12 cellular contexts compared by ENCODE assay signal in genomic region chr16:49000594-49000993, GRCh38.
DNase-seq lines count a peak whose midpoint lies in the region; ATAC-seq and TF ChIP-seq lines count a peak whose summit lies in the region.
"Had no signal": no experiment of that assay in that cellular context is flagged by ENCODE, and none has a peak within 500 bp of the region (broad histone marks: within the 10 kb centered on the region; RNA-seq: fewer than 3 reads in every experiment).

No MANE protein-coding gene starts in this region.

- H3K4me3 Mint-ChIP-seq in activated CD8-positive, alpha-beta T cell treated with anti-CD3 and anti-CD28 coated beads for 36 hours: no peak overlapping the region
- no peak overlapping the region for H3K4me3 Mint-ChIP-seq in activated CD8-positive, alpha-beta T cell treated with anti-CD3 and anti-CD28 coated beads, Interleukin-2, amount 10 ng/mL, durations not matched to agents 7 days and 5 days
- H3K4me3 Mint-ChIP-seq in natural killer cell: no peak overlapping the region
- H3K4me3 Mint-ChIP-seq: activated naive CD8-positive, alpha-beta T cell had no signal

- H3K4me2 ChIP-seq in OCI-LY7 (ENCODE audit: low read length): no peak overlapping the region
- H3K4me2 ChIP-seq: BLaER1 treated with 17β-estradiol and CSF1 and Interleukin-3, amounts not matched to agents 10 nM and 100 nM had no signal

- no peak for TF ChIP-seq EP300 in transverse colon (IDR thresholded peaks at IDR 0.05; ENCODE audit: low read depth)

- BruUV-seq in OCI-LY7 (replicated peaks; lab: Mats Ljungman, UMichigan): no TSS peak

- CTCF ChIA-PET in activated CD8-positive, alpha-beta T cell treated with anti-CD3 and anti-CD28 coated beads for 36 hours (lab: Charles Lee): no interaction called here
- CTCF ChIA-PET in activated CD8-positive, alpha-beta T cell treated with anti-CD3 and anti-CD28 coated beads, Interleukin-2, amount 10 ng/mL, durations not matched to agents 7 days and 5 days (lab: Charles Lee): no interaction called here
- CTCF ChIA-PET in OCI-LY7 (lab: Charles Lee; ENCODE audit: unreplicated experiment): no interaction called here

- no peaks in the 10 kb centered on the region for H3K4me1 Mint-ChIP-seq in activated CD8-positive, alpha-beta T cell treated with anti-CD3 and anti-CD28 coated beads for 36 hours (ENCODE audit: low read depth)
- H3K4me1 Mint-ChIP-seq in activated CD8-positive, alpha-beta T cell treated with anti-CD3 and anti-CD28 coated beads, Interleukin-2, amount 10 ng/mL, durations not matched to agents 7 days and 5 days (ENCODE audit: low read depth): no peaks in the 10 kb centered on the region
- H3K4me1 Mint-ChIP-seq in natural killer cell: no peaks in the 10 kb centered on the region

- H3K36me3 Mint-ChIP-seq in activated CD8-positive, alpha-beta T cell treated with anti-CD3 and anti-CD28 coated beads for 36 hours (ENCODE audit: low read depth): no peaks in the 10 kb centered on the region
- no peaks in the 10 kb centered on the region for H3K36me3 Mint-ChIP-seq in activated CD8-positive, alpha-beta T cell treated with anti-CD3 and anti-CD28 coated beads, Interleukin-2, amount 10 ng/mL, durations not matched to agents 7 days and 5 days (ENCODE audit: low read depth)
- H3K36me3 Mint-ChIP-seq in natural killer cell: no peaks in the 10 kb centered on the region
- H3K36me3 Mint-ChIP-seq: activated naive CD8-positive, alpha-beta T cell had no signal

- WGBS in transverse colon (ENCODE audit: low coverage in 1 of 2), 2 donors: 0 to 28% methylated on average over 1 to 9 of the region's 10 CpGs

- no peak overlapping the region for H3K27ac Mint-ChIP-seq in activated CD8-positive, alpha-beta T cell treated with anti-CD3 and anti-CD28 coated beads for 36 hours
- no peak overlapping the region for H3K27ac Mint-ChIP-seq in activated CD8-positive, alpha-beta T cell treated with anti-CD3 and anti-CD28 coated beads, Interleukin-2, amount 10 ng/mL, durations not matched to agents 7 days and 5 days
- no peak overlapping the region for H3K27ac Mint-ChIP-seq in natural killer cell
- H3K27ac Mint-ChIP-seq: activated naive CD8-positive, alpha-beta T cell had no signal

- H3K9me2 ChIP-seq in OCI-LY7 (ENCODE audit: insufficient read depth, low read length): no peaks in the 10 kb centered on the region

- no peak for TF ChIP-seq POLR2A in transverse colon (IDR thresholded peaks at IDR 0.05)

- no peaks in the 10 kb centered on the region for H3K27me3 ChIP-seq in transverse colon
- H3K27me3 ChIP-seq: BLaER1 treated with 17β-estradiol and CSF1 and Interleukin-3, amounts not matched to agents 10 nM and 100 nM; ovary had no signal

- no peaks in the 10 kb centered on the region for H3K27me3 Mint-ChIP-seq in activated CD8-positive, alpha-beta T cell treated with anti-CD3 and anti-CD28 coated beads for 36 hours
- no peaks in the 10 kb centered on the region for H3K27me3 Mint-ChIP-seq in activated CD8-positive, alpha-beta T cell treated with anti-CD3 and anti-CD28 coated beads, Interleukin-2, amount 10 ng/mL, durations not matched to agents 7 days and 5 days (ENCODE audit: low read depth)
- no peaks in the 10 kb centered on the region for H3K27me3 Mint-ChIP-seq in natural killer cell (ENCODE audit: low read depth in 2 of 2)

- no peak overlapping the region for H2AFZ ChIP-seq in OCI-LY7 (ENCODE audit: low read length)

- no peaks in the 10 kb centered on the region for H3K9me3 Mint-ChIP-seq in activated CD8-positive, alpha-beta T cell treated with anti-CD3 and anti-CD28 coated beads for 36 hours
- no peaks in the 10 kb centered on the region for H3K9me3 Mint-ChIP-seq in activated CD8-positive, alpha-beta T cell treated with anti-CD3 and anti-CD28 coated beads, Interleukin-2, amount 10 ng/mL, durations not matched to agents 7 days and 5 days (ENCODE audit: insufficient read depth)
- H3K9me3 Mint-ChIP-seq in natural killer cell: peaks cover 0 to 3% of the 10 kb centered on the region in 2 donors

- POLR2A ChIA-PET in activated CD8-positive, alpha-beta T cell treated with anti-CD3 and anti-CD28 coated beads for 36 hours (lab: Charles Lee): no interaction called here
- POLR2A ChIA-PET in activated CD8-positive, alpha-beta T cell treated with anti-CD3 and anti-CD28 coated beads, Interleukin-2, amount 10 ng/mL, durations not matched to agents 7 days and 5 days (lab: Charles Lee): no interaction called here
- POLR2A ChIA-PET in OCI-LY7 (lab: Charles Lee): no interaction called here

- H3K36me3 ChIP-seq in OCI-LY7 (ENCODE audit: insufficient read depth, low read length) (no peaks in the 10 kb centered on the region), transverse colon (no peaks in the 10 kb centered on the region)
- H3K36me3 ChIP-seq: BLaER1 treated with 17β-estradiol and CSF1 and Interleukin-3, amounts not matched to agents 10 nM and 100 nM; ovary had no signal

- H3K4me3 ChIP-seq in OCI-LY7 (ENCODE audit: low read depth, low read length, poor library complexity, severe bottlenecking) (no peak overlapping the region), foreskin fibroblast (ENCODE audit: low read depth in 1 of 2, low read length in 2 of 2) (no peak overlapping the region), transverse colon (no peak overlapping the region)
- H3K4me3 ChIP-seq: BLaER1 treated with 17β-estradiol and CSF1 and Interleukin-3, amounts not matched to agents 10 nM and 100 nM; ovary had no signal

- H3K27ac ChIP-seq in OCI-LY7 (ENCODE audit: low read depth, low read length, poor library complexity, severe bottlenecking) (no peak overlapping the region), transverse colon (peak overlapping the region in 3 of 4 donors; percentile 53 to 74 (median 64))
- H3K27ac ChIP-seq: BLaER1 treated with 17β-estradiol and CSF1 and Interleukin-3, amounts not matched to agents 10 nM and 100 nM; ovary had no signal

- ATAC-seq in activated CD8-positive, alpha-beta T cell treated with anti-CD3 and anti-CD28 coated beads for 36 hours: no peak
- ATAC-seq in activated CD8-positive, alpha-beta T cell treated with anti-CD3 and anti-CD28 coated beads, Interleukin-2, amount 10 ng/mL, durations not matched to agents 7 days and 5 days: no peak
- ATAC-seq in natural killer cell: no peak

- DNase-seq in activated CD8-positive, alpha-beta T cell treated with anti-CD3 and anti-CD28 coated beads for 36 hours: peak; percentile 4
- no peak for DNase-seq in activated CD8-positive, alpha-beta T cell treated with anti-CD3 and anti-CD28 coated beads, Interleukin-2, amount 10 ng/mL, durations not matched to agents 7 days and 5 days
- peak; percentile 37 for DNase-seq in OCI-LY7 (ENCODE audit: low spot score)
- DNase-seq in foreskin fibroblast: no peak
- no peak for DNase-seq in transverse colon
- DNase-seq in DMS153 treated with DMSO at 0.1 percent for 48 hours (lab: John Stamatoyannopoulos, UW; ENCODE audit: unreplicated experiment): no peak
- DNase-seq in NCI-H187 treated with DMSO at 0.1 percent for 48 hours (lab: John Stamatoyannopoulos, UW): no peak
- no peak for DNase-seq in natural killer cell
- DNase-seq: NCI-H1694, ovary had no signal

- in situ Hi-C loops in transverse colon (cut with MboI; ENCODE audit: low pct_ligation_motif_present in 1 of 4, low pct_unique_long_range_greater_than_20kb in 1 of 4, low sequenced_read_pairs in 3 of 4): no loop called here

- H3K4me1 ChIP-seq in OCI-LY7 (ENCODE audit: insufficient read depth, low read length, poor library complexity, severe bottlenecking): no peaks in the 10 kb centered on the region
- no peaks in the 10 kb centered on the region for H3K4me1 ChIP-seq in transverse colon

- no peaks in the 10 kb centered on the region for H3K79me2 ChIP-seq in OCI-LY7 (ENCODE audit: insufficient read depth, low read depth, low read length)

- intact Hi-C loops in activated CD8-positive, alpha-beta T cell treated with anti-CD3 and anti-CD28 coated beads for 36 hours (cut with micrococcal nuclease): no loop called here
- intact Hi-C loops in OCI-LY7 (cut with micrococcal nuclease; ENCODE audit: unreplicated experiment): loop anchor here (1.0 kb wide), 1 partner anchor 350 kb away; no protein-coding TSS in a partner anchor
- intact Hi-C loops in transverse colon (cut with DNase I; ENCODE audit: low total_unique reads): no loop called here
- intact Hi-C loops in natural killer cell (cut with micrococcal nuclease): no loop called here

- no peaks in the 10 kb centered on the region for H3K9me3 ChIP-seq in OCI-LY7 (ENCODE audit: low read length)
- no peaks in the 10 kb centered on the region for H3K9me3 ChIP-seq in transverse colon
- H3K9me3 ChIP-seq: ovary had no signal

- no peaks in the 10 kb centered on the region for H4K20me1 ChIP-seq in OCI-LY7 (ENCODE audit: insufficient read depth, low read length)
- H4K20me1 ChIP-seq: BLaER1 treated with 17β-estradiol and CSF1 and Interleukin-3, amounts not matched to agents 10 nM and 100 nM had no signal

- TF ChIP-seq CTCF in activated CD8-positive, alpha-beta T cell treated with anti-CD3 and anti-CD28 coated beads for 36 hours (IDR thresholded peaks at IDR 0.05): peak; percentile 64
- TF ChIP-seq CTCF in OCI-LY7 (conservative IDR thresholded peaks at IDR 0.05; ENCODE audit: low read length) (peak; percentile 88), foreskin fibroblast (IDR thresholded peaks at IDR 0.05; ENCODE audit: low read depth, low read length) (peak; percentile 40), transverse colon (IDR thresholded peaks at IDR 0.05) (peak; percentile 37 to 55 (median 49)), natural killer cell (IDR thresholded peaks at IDR 0.05) (no peak)

Comparison
In these comparisons a context has a peak if more than half of its experiments do, and no peak if none do; other contexts are left out.
1. DNase-seq: peak in activated CD8-positive, alpha-beta T cell treated with anti-CD3 and anti-CD28 coated beads for 36 hours (single experiment) and OCI-LY7 (single experiment); none in activated CD8-positive, alpha-beta T cell treated with anti-CD3 and anti-CD28 coated beads, Interleukin-2, amount 10 ng/mL, durations not matched to agents 7 days and 5 days (single experiment), foreskin fibroblast (0 of 2), transverse colon (single experiment), DMS153 treated with DMSO at 0.1 percent for 48 hours (single experiment), NCI-H187 treated with DMSO at 0.1 percent for 48 hours (single experiment) and natural killer cell (single experiment).